21 cellular contexts compared by ENCODE assay signal in genomic region chr4:177119021-177119461, GRCh38.
DNase-seq lines count a peak whose midpoint lies in the region; ATAC-seq and TF ChIP-seq lines count a peak whose summit lies in the region.
"Had no signal": no experiment of that assay in that cellular context is flagged by ENCODE, and none has a peak within 500 bp of the region (broad histone marks: within the 10 kb centered on the region; RNA-seq: fewer than 3 reads in every experiment).

No MANE protein-coding gene starts in this region.

- H3K79me2 ChIP-seq in fibroblast of lung (ENCODE audit: control insufficient read depth, insufficient read depth, low read length) (no peaks in the 10 kb centered on the region), osteoblast (ENCODE audit: insufficient read depth, low read length) (no peaks in the 10 kb centered on the region)

- H3K9ac ChIP-seq in fibroblast of lung (ENCODE audit: insufficient read depth, low read length), result no peak overlapping the region

- H3K4me3 ChIP-seq in fibroblast of lung (replicated peaks in 1 of 4; ENCODE audit: control extremely low read depth in 1 of 4, insufficient read depth in 1 of 4, low read depth in 3 of 4, low read length in 4 of 4), result no peak overlapping the region
- H3K4me3 ChIP-seq in osteoblast (ENCODE audit: insufficient read depth, low read length), result no peak overlapping the region
- H3K4me3 ChIP-seq: esophagus muscularis mucosa, HAP-1, heart left ventricle had no signal

- ATAC-seq in stimulated activated memory B cell treated with anti-CD40 and anti-IgM and Interleukin-4, amounts not matched to agents 10 μg/mL and 1 μg/mL and 100 μg/mL, for 72 hours, result no peak
- no peak for ATAC-seq in GM19395 (IDR thresholded peaks at IDR 0.05; ENCODE audit: unreplicated experiment)
- ATAC-seq: activated CD4-positive, CD25-positive, alpha-beta regulatory T cell treated with anti-CD3 and anti-CD28 coated beads, Interleukin-2, amount 50 U/mL, for 24 hours; effector memory CD8-positive, alpha-beta T cell; HepG2 had no signal

- H3K36me3 Mint-ChIP-seq in stimulated activated memory B cell treated with anti-CD40 and anti-IgM and Interleukin-4, amounts not matched to agents 10 μg/mL and 1 μg/mL and 100 μg/mL, for 72 hours, result no peaks in the 10 kb centered on the region
- H3K36me3 Mint-ChIP-seq: activated naive CD4-positive, alpha-beta T cell treated with anti-CD3 and anti-CD28 coated beads, Interleukin-2, amount 10 ng/mL, durations not matched to agents 7 days and 5 days had no signal

- H3K4me1 ChIP-seq in fibroblast of lung (ENCODE audit: control insufficient read depth, extremely low read depth, insufficient read depth, low read length), result peaks cover 14% of the 10 kb centered on the region
- H3K4me1 ChIP-seq in osteoblast (ENCODE audit: insufficient read depth, low read length), result peaks cover 32% of the 10 kb centered on the region
- H3K4me1 ChIP-seq: esophagus muscularis mucosa, HAP-1, heart left ventricle had no signal

- H4K20me1 ChIP-seq in fibroblast of lung (ENCODE audit: control insufficient read depth, extremely low read depth, insufficient read depth, low read length), result no peaks in the 10 kb centered on the region
- no peaks in the 10 kb centered on the region for H4K20me1 ChIP-seq in osteoblast (ENCODE audit: insufficient read depth, low read length)

- H3K36me3 ChIP-seq in fibroblast of lung (ENCODE audit: control insufficient read depth, insufficient read depth, low read length) (no peaks in the 10 kb centered on the region), osteoblast (ENCODE audit: insufficient read depth, low read length) (no peaks in the 10 kb centered on the region)
- H3K36me3 ChIP-seq: esophagus muscularis mucosa, HAP-1, heart left ventricle had no signal

- no peaks in the 10 kb centered on the region for H3K4me1 Mint-ChIP-seq in stimulated activated memory B cell treated with anti-CD40 and anti-IgM and Interleukin-4, amounts not matched to agents 10 μg/mL and 1 μg/mL and 100 μg/mL, for 72 hours
- H3K4me1 Mint-ChIP-seq: activated naive CD4-positive, alpha-beta T cell treated with anti-CD3 and anti-CD28 coated beads, Interleukin-2, amount 10 ng/mL, durations not matched to agents 7 days and 5 days had no signal

- TF ChIP-seq CTCF in fibroblast of lung (conservative IDR thresholded peaks at IDR 0.05 in 1 of 2, IDR thresholded peaks at IDR 0.05 in 1 of 2; ENCODE audit: low read depth in 1 of 2, low read length in 2 of 2) (no peak), osteoblast (IDR thresholded peaks at IDR 0.05; ENCODE audit: extremely low read depth, low read depth, low read length) (no peak)

- H3K27ac ChIP-seq in fibroblast of lung (ENCODE audit: insufficient read depth, low read length) (peak overlapping the region; percentile 60), osteoblast (ENCODE audit: low read depth, low read length) (peak overlapping the region; percentile 84)

- no peaks in the 10 kb centered on the region for H3K27me3 Mint-ChIP-seq in stimulated activated memory B cell treated with anti-CD40 and anti-IgM and Interleukin-4, amounts not matched to agents 10 μg/mL and 1 μg/mL and 100 μg/mL, for 72 hours
- H3K27me3 Mint-ChIP-seq: activated naive CD4-positive, alpha-beta T cell treated with anti-CD3 and anti-CD28 coated beads, Interleukin-2, amount 10 ng/mL, durations not matched to agents 7 days and 5 days; activated T-cell treated with anti-CD3 and anti-CD28 coated beads, Interleukin-2, amount 50 U/mL, for 24 hours; CD4-positive, alpha-beta T cell; effector memory CD8-positive, alpha-beta T cell had no signal

- peaks cover 11% of the 10 kb centered on the region for H3K9me3 Mint-ChIP-seq in stimulated activated memory B cell treated with anti-CD40 and anti-IgM and Interleukin-4, amounts not matched to agents 10 μg/mL and 1 μg/mL and 100 μg/mL, for 72 hours
- H3K9me3 Mint-ChIP-seq: activated naive CD4-positive, alpha-beta T cell treated with anti-CD3 and anti-CD28 coated beads, Interleukin-2, amount 10 ng/mL, durations not matched to agents 7 days and 5 days; effector memory CD8-positive, alpha-beta T cell had no signal

- peak overlapping the region; percentile 11 for H3K4me2 ChIP-seq in fibroblast of lung (ENCODE audit: extremely low read depth, insufficient read depth, low read length)
- H3K4me2 ChIP-seq in osteoblast (ENCODE audit: insufficient read depth, low read length), result peak overlapping the region; percentile 70

- no peak overlapping the region for H3K27ac Mint-ChIP-seq in stimulated activated memory B cell treated with anti-CD40 and anti-IgM and Interleukin-4, amounts not matched to agents 10 μg/mL and 1 μg/mL and 100 μg/mL, for 72 hours
- H3K27ac Mint-ChIP-seq: activated naive CD4-positive, alpha-beta T cell treated with anti-CD3 and anti-CD28 coated beads, Interleukin-2, amount 10 ng/mL, durations not matched to agents 7 days and 5 days; activated T-cell treated with anti-CD3 and anti-CD28 coated beads, Interleukin-2, amount 50 U/mL, for 24 hours; CD4-positive, alpha-beta T cell; effector memory CD8-positive, alpha-beta T cell had no signal

- DNase-seq in AG20443 (ENCODE audit: low spot score) (peak; percentile 12), LHCN-M2 (ENCODE audit: low read depth) (peak; percentile 50), fibroblast of lung (ENCODE audit: low read depth in 2 of 2) (peak; percentile 43 to 73), osteoblast (ENCODE audit: insufficient read length, low spot score, missing footprints) (no peak), iPS-NIHi11 (ENCODE audit: low spot score) (no peak)
- DNase-seq in stimulated activated naive CD4-positive, alpha-beta T cell treated with Interleukin-2 at 50 U/mL for 16 hours (lab: John Stamatoyannopoulos, UW), result no peak
- DNase-seq: activated naive CD4-positive, alpha-beta T cell treated with anti-CD3 and anti-CD28 coated beads, Interleukin-2, amount 10 ng/mL, durations not matched to agents 7 days and 5 days; activated T-cell treated with anti-CD3 and anti-CD28 coated beads, Interleukin-2, amount 50 U/mL, for 24 hours; aorta; CD4-positive, alpha-beta T cell; effector memory CD8-positive, alpha-beta T cell; NCI-H1417; SW 1271 had no signal

- H3K9me3 ChIP-seq in fibroblast of lung (ENCODE audit: control insufficient read depth, insufficient read depth, low read depth, low read length) (no peaks in the 10 kb centered on the region), osteoblast (ENCODE audit: low read depth, low read length) (no peaks in the 10 kb centered on the region)
- H3K9me3 ChIP-seq: HAP-1 had no signal

- H2AFZ ChIP-seq in fibroblast of lung (ENCODE audit: low read length), result no peak overlapping the region
- H2AFZ ChIP-seq in osteoblast (ENCODE audit: low read length), result no peak overlapping the region

- no peaks in the 10 kb centered on the region for H3K27me3 ChIP-seq in fibroblast of lung (ENCODE audit: control insufficient read depth, insufficient read depth, low read length)
- H3K27me3 ChIP-seq in osteoblast (ENCODE audit: insufficient read depth, low read length), result no peaks in the 10 kb centered on the region
- H3K27me3 ChIP-seq: esophagus muscularis mucosa, heart left ventricle had no signal

- H3K4me3 Mint-ChIP-seq in stimulated activated memory B cell treated with anti-CD40 and anti-IgM and Interleukin-4, amounts not matched to agents 10 μg/mL and 1 μg/mL and 100 μg/mL, for 72 hours, result no peak overlapping the region
- H3K4me3 Mint-ChIP-seq: activated naive CD4-positive, alpha-beta T cell treated with anti-CD3 and anti-CD28 coated beads, Interleukin-2, amount 10 ng/mL, durations not matched to agents 7 days and 5 days; activated T-cell treated with anti-CD3 and anti-CD28 coated beads, Interleukin-2, amount 50 U/mL, for 24 hours; CD4-positive, alpha-beta T cell; effector memory CD8-positive, alpha-beta T cell; neural crest cell had no signal

Comparison
In these comparisons a context has a peak if more than half of its experiments do, and no peak if none do; other contexts are left out.
1. DNase-seq: peak in AG20443 (single experiment), LHCN-M2 (single experiment) and fibroblast of lung (2 of 2); none in osteoblast (single experiment), iPS-NIHi11 (single experiment) and stimulated activated naive CD4-positive, alpha-beta T cell treated with Interleukin-2 at 50 U/mL for 16 hours (single experiment).